ENCODE assay signal across 1 cellular context in genomic region chr19:7197169-7197759, GRCh38.
TF ChIP-seq lines count a peak whose summit lies in the region.

No MANE protein-coding gene starts in this region.

TF ChIP-seq in HepG2, 621 proteins besides CTCF, POLR2A, EP300 and RAD21 (continued from another document and continues in another):
- no peak; the same call in 1 of the 2 replicates for TF ChIP-seq PBX2 (CRISPR knock-in tag; IDR thresholded peaks at IDR 0.05)
- peak; percentile 79; the same call in 1 of the 2 replicates for TF ChIP-seq ZNF275 (CRISPR knock-in tag; IDR thresholded peaks at IDR 0.05; ENCODE audit: borderline replicate concordance)
- TF ChIP-seq TFAP4 (IDR thresholded peaks at IDR 0.05; ENCODE audit: borderline replicate concordance, low read depth) = peak; percentile 24; the same call in 1 of the 2 replicates
- TF ChIP-seq MIXL1 (CRISPR knock-in tag; IDR thresholded peaks at IDR 0.05) = no peak
- TF ChIP-seq PPARG (CRISPR knock-in tag; conservative IDR thresholded peaks at IDR 0.05) = no peak
- no peak for TF ChIP-seq ZNF724P (CRISPR knock-in tag; IDR thresholded peaks at IDR 0.05; ENCODE audit: borderline replicate concordance)
- TF ChIP-seq ZMYM3 (CRISPR knock-in tag; IDR thresholded peaks at IDR 0.05) = peak; percentile 84
- TF ChIP-seq KDM5B (CRISPR knock-in tag; IDR thresholded peaks at IDR 0.05; ENCODE audit: borderline replicate concordance) = no peak; the same call in 1 of the 2 replicates
- no peak for TF ChIP-seq MTA3 (CRISPR knock-in tag; IDR thresholded peaks at IDR 0.05)
- no peak for TF ChIP-seq ZSCAN29 (CRISPR knock-in tag; conservative IDR thresholded peaks at IDR 0.05)
- peak; percentile 7 for TF ChIP-seq RBM22 (optimal IDR thresholded peaks at IDR 0.05; ENCODE audit: low read length)
- 0 out of 2 replicates have a peak, but pooled peaks have one; percentile 66 for TF ChIP-seq MZF1 (CRISPR knock-in tag; IDR thresholded peaks at IDR 0.05; ENCODE audit: borderline replicate concordance)
- peak; percentile 42; the same call in 1 of the 2 replicates for TF ChIP-seq ZC3H13 (CRISPR knock-in tag; IDR thresholded peaks at IDR 0.05)
- TF ChIP-seq XRCC5 (optimal IDR thresholded peaks at IDR 0.05; ENCODE audit: low read length) = peak; percentile 85
- TF ChIP-seq ZNF616 (CRISPR knock-in tag; IDR thresholded peaks at IDR 0.05; ENCODE audit: low read depth) = no peak
- no peak for TF ChIP-seq AGO2 (optimal IDR thresholded peaks at IDR 0.05; ENCODE audit: low read depth, low read length)
- TF ChIP-seq ZFY (CRISPR knock-in tag; IDR thresholded peaks at IDR 0.05) = peak; percentile 39; the same call in 1 of the 2 replicates
- TF ChIP-seq ZNF792 (CRISPR knock-in tag; IDR thresholded peaks at IDR 0.05) = peak; percentile 59; the same call in 1 of the 2 replicates
- no peak for TF ChIP-seq ATF4 (CRISPR knock-in tag; IDR thresholded peaks at IDR 0.05)
- TF ChIP-seq KLF12 (CRISPR knock-in tag; IDR thresholded peaks at IDR 0.05; ENCODE audit: borderline replicate concordance) = peak; percentile 62; the same call in 1 of the 2 replicates
- TF ChIP-seq ZNF18 (CRISPR knock-in tag; IDR thresholded peaks at IDR 0.05; ENCODE audit: insufficient replicate concordance) = no peak
- peak; percentile 41; the same call in 1 of the 2 replicates for TF ChIP-seq POGZ (CRISPR knock-in tag; IDR thresholded peaks at IDR 0.05)
- TF ChIP-seq UBTF (CRISPR knock-in tag; IDR thresholded peaks at IDR 0.05) = peak; percentile 35; the same call in 1 of the 2 replicates
- TF ChIP-seq PCBP1 (IDR thresholded peaks at IDR 0.05; ENCODE audit: borderline replicate concordance, low read depth, low read length) = no peak
- no peak for TF ChIP-seq ZNF382 (CRISPR knock-in tag; IDR thresholded peaks at IDR 0.05; ENCODE audit: borderline replicate concordance)
- TF ChIP-seq CCAR2 (optimal IDR thresholded peaks at IDR 0.05; ENCODE audit: low read depth, low read length) = no peak
- TF ChIP-seq ZNF639 (CRISPR knock-in tag; conservative IDR thresholded peaks at IDR 0.05) = no peak
- no peak for TF ChIP-seq ARHGAP35 (CRISPR knock-in tag; IDR thresholded peaks at IDR 0.05; ENCODE audit: borderline replicate concordance)
- TF ChIP-seq ZNF253 (CRISPR knock-in tag; IDR thresholded peaks at IDR 0.05; ENCODE audit: borderline replicate concordance) = no peak
- TF ChIP-seq DBP (CRISPR knock-in tag; IDR thresholded peaks at IDR 0.05; ENCODE audit: not compliant biosample characterization) = peak; percentile 40
- TF ChIP-seq ATF7 (IDR thresholded peaks at IDR 0.05) = no peak
- no peak for TF ChIP-seq ATF7 (CRISPR knock-in tag; IDR thresholded peaks at IDR 0.05)
- TF ChIP-seq THAP8 (CRISPR knock-in tag; IDR thresholded peaks at IDR 0.05; ENCODE audit: borderline replicate concordance) = 0 out of 2 replicates have a peak, but pooled peaks have one; percentile 39
- TF ChIP-seq ZNF263 (CRISPR knock-in tag; IDR thresholded peaks at IDR 0.05) = 0 out of 2 replicates have a peak, but pooled peaks have one; percentile 13
- no peak for TF ChIP-seq GATA4 (IDR thresholded peaks at IDR 0.05; ENCODE audit: borderline replicate concordance, low read depth)
- TF ChIP-seq ZNF549 (CRISPR knock-in tag; IDR thresholded peaks at IDR 0.05) = no peak
- no peak for TF ChIP-seq ZNF672 (CRISPR knock-in tag; IDR thresholded peaks at IDR 0.05)
- 0 out of 2 replicates have a peak, but pooled peaks have one; percentile 48 for TF ChIP-seq SATB2 (CRISPR knock-in tag; IDR thresholded peaks at IDR 0.05)
- TF ChIP-seq USF2 (IDR thresholded peaks at IDR 0.05; ENCODE audit: low read depth, low read length) = no peak
- TF ChIP-seq USF2 (CRISPR knock-in tag; IDR thresholded peaks at IDR 0.05; ENCODE audit: borderline replicate concordance) = no peak
- TF ChIP-seq ZNF816 (CRISPR knock-in tag; IDR thresholded peaks at IDR 0.05; ENCODE audit: borderline replicate concordance) = peak; percentile 2; the same call in 1 of the 2 replicates
- no peak for TF ChIP-seq ATF2 (CRISPR knock-in tag; IDR thresholded peaks at IDR 0.05)
- TF ChIP-seq ZNF546 (CRISPR knock-in tag; conservative IDR thresholded peaks at IDR 0.05) = peak; percentile 51; the same call in 1 of the 2 replicates
- TF ChIP-seq ZNF704 (CRISPR knock-in tag; IDR thresholded peaks at IDR 0.05; ENCODE audit: borderline replicate concordance) = no peak
- peak; percentile 12; the same call in 1 of the 2 replicates for TF ChIP-seq FOXP4 (CRISPR knock-in tag; IDR thresholded peaks at IDR 0.05)
